ENCODE assay signal across 1 cellular context in the genomic region with DNA sequence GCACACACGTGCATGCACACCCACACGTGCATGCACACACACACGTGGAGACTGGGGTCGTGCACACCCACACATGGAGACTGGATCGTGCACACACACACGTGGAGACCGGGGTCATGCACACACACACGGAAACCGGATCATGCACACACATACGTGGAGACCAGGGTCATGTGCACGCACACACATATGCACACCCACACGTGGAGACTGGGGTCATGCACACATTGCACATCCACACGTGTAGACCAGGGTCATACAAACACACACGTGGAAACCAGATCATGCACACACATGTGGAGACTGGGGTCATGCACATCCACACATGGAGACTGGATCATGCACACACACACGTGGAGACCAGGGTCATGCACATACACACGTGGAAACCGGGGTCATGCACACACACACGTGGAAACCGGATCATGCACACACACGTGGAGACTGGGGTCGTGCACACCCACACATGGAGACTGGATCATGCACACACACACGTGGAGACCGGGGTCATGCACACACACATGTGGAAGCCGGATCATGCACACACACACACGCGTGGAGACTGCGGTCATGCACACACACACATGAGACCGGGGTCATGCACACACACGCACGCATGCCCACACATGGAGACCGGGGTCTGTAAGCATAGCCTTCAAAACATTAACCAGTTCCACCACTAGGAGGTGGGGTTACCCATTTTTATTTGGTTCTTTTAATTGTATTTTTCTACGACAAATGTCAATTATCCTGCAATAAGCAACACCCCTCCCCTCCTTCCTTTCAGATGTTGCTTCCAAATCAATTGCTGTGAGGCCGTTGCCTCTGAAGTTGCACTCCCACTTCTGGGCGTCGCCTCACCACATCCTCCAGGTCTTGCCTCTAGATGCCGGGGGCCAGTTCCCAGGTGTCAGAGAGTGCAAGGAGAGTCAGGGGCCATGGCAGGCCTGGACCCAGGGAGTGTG.
TF ChIP-seq lines count a peak whose summit lies in the region.

No MANE protein-coding gene starts in this region.

TF ChIP-seq in K562, 482 proteins besides CTCF, POLR2A, EP300 and RAD21 (continued from another document):
- TF ChIP-seq, protein P1, sequence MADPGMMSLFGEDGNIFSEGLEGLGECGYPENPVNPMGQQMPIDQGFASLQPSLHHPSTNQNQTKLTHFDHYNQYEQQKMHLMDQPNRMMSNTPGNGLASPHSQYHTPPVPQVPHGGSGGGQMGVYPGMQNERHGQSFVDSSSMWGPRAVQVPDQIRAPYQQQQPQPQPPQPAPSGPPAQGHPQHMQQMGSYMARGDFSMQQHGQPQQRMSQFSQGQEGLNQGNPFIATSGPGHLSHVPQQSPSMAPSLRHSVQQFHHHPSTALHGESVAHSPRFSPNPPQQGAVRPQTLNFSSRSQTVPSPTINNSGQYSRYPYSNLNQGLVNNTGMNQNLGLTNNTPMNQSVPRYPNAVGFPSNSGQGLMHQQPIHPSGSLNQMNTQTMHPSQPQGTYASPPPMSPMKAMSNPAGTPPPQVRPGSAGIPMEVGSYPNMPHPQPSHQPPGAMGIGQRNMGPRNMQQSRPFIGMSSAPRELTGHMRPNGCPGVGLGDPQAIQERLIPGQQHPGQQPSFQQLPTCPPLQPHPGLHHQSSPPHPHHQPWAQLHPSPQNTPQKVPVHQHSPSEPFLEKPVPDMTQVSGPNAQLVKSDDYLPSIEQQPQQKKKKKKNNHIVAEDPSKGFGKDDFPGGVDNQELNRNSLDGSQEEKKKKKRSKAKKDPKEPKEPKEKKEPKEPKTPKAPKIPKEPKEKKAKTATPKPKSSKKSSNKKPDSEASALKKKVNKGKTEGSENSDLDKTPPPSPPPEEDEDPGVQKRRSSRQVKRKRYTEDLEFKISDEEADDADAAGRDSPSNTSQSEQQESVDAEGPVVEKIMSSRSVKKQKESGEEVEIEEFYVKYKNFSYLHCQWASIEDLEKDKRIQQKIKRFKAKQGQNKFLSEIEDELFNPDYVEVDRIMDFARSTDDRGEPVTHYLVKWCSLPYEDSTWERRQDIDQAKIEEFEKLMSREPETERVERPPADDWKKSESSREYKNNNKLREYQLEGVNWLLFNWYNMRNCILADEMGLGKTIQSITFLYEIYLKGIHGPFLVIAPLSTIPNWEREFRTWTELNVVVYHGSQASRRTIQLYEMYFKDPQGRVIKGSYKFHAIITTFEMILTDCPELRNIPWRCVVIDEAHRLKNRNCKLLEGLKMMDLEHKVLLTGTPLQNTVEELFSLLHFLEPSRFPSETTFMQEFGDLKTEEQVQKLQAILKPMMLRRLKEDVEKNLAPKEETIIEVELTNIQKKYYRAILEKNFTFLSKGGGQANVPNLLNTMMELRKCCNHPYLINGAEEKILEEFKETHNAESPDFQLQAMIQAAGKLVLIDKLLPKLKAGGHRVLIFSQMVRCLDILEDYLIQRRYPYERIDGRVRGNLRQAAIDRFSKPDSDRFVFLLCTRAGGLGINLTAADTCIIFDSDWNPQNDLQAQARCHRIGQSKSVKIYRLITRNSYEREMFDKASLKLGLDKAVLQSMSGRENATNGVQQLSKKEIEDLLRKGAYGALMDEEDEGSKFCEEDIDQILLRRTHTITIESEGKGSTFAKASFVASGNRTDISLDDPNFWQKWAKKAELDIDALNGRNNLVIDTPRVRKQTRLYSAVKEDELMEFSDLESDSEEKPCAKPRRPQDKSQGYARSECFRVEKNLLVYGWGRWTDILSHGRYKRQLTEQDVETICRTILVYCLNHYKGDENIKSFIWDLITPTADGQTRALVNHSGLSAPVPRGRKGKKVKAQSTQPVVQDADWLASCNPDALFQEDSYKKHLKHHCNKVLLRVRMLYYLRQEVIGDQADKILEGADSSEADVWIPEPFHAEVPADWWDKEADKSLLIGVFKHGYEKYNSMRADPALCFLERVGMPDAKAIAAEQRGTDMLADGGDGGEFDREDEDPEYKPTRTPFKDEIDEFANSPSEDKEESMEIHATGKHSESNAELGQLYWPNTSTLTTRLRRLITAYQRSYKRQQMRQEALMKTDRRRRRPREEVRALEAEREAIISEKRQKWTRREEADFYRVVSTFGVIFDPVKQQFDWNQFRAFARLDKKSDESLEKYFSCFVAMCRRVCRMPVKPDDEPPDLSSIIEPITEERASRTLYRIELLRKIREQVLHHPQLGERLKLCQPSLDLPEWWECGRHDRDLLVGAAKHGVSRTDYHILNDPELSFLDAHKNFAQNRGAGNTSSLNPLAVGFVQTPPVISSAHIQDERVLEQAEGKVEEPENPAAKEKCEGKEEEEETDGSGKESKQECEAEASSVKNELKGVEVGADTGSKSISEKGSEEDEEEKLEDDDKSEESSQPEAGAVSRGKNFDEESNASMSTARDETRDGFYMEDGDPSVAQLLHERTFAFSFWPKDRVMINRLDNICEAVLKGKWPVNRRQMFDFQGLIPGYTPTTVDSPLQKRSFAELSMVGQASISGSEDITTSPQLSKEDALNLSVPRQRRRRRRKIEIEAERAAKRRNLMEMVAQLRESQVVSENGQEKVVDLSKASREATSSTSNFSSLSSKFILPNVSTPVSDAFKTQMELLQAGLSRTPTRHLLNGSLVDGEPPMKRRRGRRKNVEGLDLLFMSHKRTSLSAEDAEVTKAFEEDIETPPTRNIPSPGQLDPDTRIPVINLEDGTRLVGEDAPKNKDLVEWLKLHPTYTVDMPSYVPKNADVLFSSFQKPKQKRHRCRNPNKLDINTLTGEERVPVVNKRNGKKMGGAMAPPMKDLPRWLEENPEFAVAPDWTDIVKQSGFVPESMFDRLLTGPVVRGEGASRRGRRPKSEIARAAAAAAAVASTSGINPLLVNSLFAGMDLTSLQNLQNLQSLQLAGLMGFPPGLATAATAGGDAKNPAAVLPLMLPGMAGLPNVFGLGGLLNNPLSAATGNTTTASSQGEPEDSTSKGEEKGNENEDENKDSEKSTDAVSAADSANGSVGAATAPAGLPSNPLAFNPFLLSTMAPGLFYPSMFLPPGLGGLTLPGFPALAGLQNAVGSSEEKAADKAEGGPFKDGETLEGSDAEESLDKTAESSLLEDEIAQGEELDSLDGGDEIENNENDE (IDR thresholded peaks at IDR 0.05; ENCODE audit: low read depth, low read length), result no peak
- no peak for TF ChIP-seq ZNF143 (CRISPR knock-in tag; IDR thresholded peaks at IDR 0.05)
- TF ChIP-seq CBFB (CRISPR knock-in tag; IDR thresholded peaks at IDR 0.05), result peak; percentile 43; the same call in 1 of the 2 replicates
- no peak for TF ChIP-seq JUND (IDR thresholded peaks at IDR 0.05; ENCODE audit: borderline replicate concordance, low read depth, low read length)
- no peak for TF ChIP-seq JUND (tag; IDR thresholded peaks at IDR 0.05; ENCODE audit: borderline replicate concordance, low read depth, low read length)
- TF ChIP-seq MTF1 (CRISPR knock-in tag; IDR thresholded peaks at IDR 0.05; ENCODE audit: borderline replicate concordance), result no peak
- TF ChIP-seq ZNF324 (CRISPR knock-in tag; IDR thresholded peaks at IDR 0.05), result no peak
- no peak for TF ChIP-seq ZNF551 (CRISPR knock-in tag; IDR thresholded peaks at IDR 0.05)
- TF ChIP-seq ZSCAN32 (CRISPR knock-in tag; IDR thresholded peaks at IDR 0.05), result no peak
- TF ChIP-seq ZNF707 (CRISPR knock-in tag; conservative IDR thresholded peaks at IDR 0.05), result no peak
- TF ChIP-seq, protein P2, sequence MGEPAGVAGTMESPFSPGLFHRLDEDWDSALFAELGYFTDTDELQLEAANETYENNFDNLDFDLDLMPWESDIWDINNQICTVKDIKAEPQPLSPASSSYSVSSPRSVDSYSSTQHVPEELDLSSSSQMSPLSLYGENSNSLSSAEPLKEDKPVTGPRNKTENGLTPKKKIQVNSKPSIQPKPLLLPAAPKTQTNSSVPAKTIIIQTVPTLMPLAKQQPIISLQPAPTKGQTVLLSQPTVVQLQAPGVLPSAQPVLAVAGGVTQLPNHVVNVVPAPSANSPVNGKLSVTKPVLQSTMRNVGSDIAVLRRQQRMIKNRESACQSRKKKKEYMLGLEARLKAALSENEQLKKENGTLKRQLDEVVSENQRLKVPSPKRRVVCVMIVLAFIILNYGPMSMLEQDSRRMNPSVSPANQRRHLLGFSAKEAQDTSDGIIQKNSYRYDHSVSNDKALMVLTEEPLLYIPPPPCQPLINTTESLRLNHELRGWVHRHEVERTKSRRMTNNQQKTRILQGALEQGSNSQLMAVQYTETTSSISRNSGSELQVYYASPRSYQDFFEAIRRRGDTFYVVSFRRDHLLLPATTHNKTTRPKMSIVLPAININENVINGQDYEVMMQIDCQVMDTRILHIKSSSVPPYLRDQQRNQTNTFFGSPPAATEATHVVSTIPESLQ (CRISPR knock-in tag; IDR thresholded peaks at IDR 0.05), result no peak
- TF ChIP-seq, protein P3, sequence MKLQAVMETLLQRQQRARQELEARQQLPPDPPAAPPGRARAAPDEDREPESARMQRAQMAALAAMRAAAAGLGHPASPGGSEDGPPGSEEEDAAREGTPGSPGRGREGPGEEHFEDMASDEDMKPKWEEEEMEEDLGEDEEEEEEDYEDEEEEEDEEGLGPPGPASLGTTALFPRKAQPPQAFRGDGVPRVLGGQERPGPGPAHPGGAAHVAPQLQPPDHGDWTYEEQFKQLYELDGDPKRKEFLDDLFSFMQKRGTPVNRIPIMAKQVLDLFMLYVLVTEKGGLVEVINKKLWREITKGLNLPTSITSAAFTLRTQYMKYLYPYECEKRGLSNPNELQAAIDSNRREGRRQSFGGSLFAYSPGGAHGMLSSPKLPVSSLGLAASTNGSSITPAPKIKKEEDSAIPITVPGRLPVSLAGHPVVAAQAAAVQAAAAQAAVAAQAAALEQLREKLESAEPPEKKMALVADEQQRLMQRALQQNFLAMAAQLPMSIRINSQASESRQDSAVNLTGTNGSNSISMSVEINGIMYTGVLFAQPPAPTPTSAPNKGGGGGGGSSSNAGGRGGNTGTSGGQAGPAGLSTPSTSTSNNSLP (IDR thresholded peaks at IDR 0.05; ENCODE audit: borderline replicate concordance, low read depth, low read length), result no peak
- no peak for TF ChIP-seq SIN3A (IDR thresholded peaks at IDR 0.05; ENCODE audit: borderline replicate concordance in 2 of 2, control insufficient read depth in 1 of 2, low read depth in 2 of 2, low read length in 2 of 2)
- no peak for TF ChIP-seq RB1 (IDR thresholded peaks at IDR 0.05; ENCODE audit: low read depth)
- no peak for TF ChIP-seq HDAC6 (IDR thresholded peaks at IDR 0.05; ENCODE audit: low read depth, low read length)
- peak in 1 of 2 experiments; percentile 30; a peak in 1 of 4 replicates for TF ChIP-seq NRF1 (conservative IDR thresholded peaks at IDR 0.05 in 1 of 2, IDR thresholded peaks at IDR 0.05 in 1 of 2)
- TF ChIP-seq ZNF311 (CRISPR knock-in tag; IDR thresholded peaks at IDR 0.05), result no peak
- TF ChIP-seq HDAC2 (IDR thresholded peaks at IDR 0.05), result no peak
- TF ChIP-seq BHLHE40 (IDR thresholded peaks at IDR 0.05; ENCODE audit: low read length), result peak; percentile 25; the same call in 1 of the 2 replicates
- TF ChIP-seq, protein P4, sequence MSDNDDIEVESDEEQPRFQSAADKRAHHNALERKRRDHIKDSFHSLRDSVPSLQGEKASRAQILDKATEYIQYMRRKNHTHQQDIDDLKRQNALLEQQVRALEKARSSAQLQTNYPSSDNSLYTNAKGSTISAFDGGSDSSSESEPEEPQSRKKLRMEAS (CRISPR knock-in tag; IDR thresholded peaks at IDR 0.05), result peak; percentile 83
- no peak for TF ChIP-seq MAFG (tag; conservative IDR thresholded peaks at IDR 0.05)
- no peak for TF ChIP-seq KLF13 (tag; IDR thresholded peaks at IDR 0.05; ENCODE audit: borderline replicate concordance, low read depth)
- TF ChIP-seq, protein P5, sequence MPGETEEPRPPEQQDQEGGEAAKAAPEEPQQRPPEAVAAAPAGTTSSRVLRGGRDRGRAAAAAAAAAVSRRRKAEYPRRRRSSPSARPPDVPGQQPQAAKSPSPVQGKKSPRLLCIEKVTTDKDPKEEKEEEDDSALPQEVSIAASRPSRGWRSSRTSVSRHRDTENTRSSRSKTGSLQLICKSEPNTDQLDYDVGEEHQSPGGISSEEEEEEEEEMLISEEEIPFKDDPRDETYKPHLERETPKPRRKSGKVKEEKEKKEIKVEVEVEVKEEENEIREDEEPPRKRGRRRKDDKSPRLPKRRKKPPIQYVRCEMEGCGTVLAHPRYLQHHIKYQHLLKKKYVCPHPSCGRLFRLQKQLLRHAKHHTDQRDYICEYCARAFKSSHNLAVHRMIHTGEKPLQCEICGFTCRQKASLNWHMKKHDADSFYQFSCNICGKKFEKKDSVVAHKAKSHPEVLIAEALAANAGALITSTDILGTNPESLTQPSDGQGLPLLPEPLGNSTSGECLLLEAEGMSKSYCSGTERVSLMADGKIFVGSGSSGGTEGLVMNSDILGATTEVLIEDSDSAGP (CRISPR knock-in tag; IDR thresholded peaks at IDR 0.05), result 0 out of 2 replicates have a peak, but pooled peaks have one; percentile 21
- TF ChIP-seq ATF1 (CRISPR knock-in tag; IDR thresholded peaks at IDR 0.05), result no peak
- no peak for TF ChIP-seq ATF1 (tag; IDR thresholded peaks at IDR 0.05)
- no peak for TF ChIP-seq C11orf30 (IDR thresholded peaks at IDR 0.05; ENCODE audit: low read depth)
- no peak for TF ChIP-seq SP2 (IDR thresholded peaks at IDR 0.05; ENCODE audit: extremely low read depth, low read depth, low read length, poor library complexity, severe bottlenecking)
- no peak for TF ChIP-seq RAD51 (IDR thresholded peaks at IDR 0.05; ENCODE audit: borderline replicate concordance, low read depth)
